ENCODE assay signal across 21 cellular contexts in the genomic region with DNA sequence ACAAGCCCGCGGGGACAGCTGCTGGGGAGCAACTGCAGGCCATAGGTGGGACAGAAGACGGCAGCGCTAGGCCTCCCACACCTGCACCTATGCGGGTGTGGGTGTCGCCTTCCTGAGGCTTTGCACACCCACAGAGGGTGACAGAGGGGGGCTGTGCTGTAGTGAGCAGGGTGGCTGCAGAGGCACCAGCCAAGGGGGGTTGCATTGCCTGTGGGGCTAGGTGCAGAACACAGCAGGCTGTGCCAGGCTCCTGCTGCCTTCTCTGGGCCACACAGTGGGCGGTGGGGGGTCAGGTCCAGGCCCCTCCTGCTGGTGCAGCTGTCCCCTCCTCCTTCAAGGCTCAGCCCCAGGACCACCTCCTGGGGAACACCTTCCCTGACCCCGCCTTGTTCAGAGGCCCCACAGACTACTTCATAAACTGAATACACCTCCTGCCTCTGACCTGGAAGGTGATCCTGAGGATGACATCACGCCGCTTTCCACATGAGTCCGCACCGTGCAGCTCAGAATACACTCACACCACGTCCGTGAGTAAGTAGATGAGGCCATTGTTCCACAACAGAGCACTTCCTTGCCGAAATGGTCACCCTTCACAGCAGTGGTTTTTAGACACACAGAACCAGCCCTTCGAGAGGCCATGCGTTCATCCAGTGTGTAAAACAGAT.
A peak's percentile ranks its signal among the peaks of the same experiment; 100 is the strongest.
DNase-seq lines count a peak whose midpoint lies in the region; ATAC-seq and TF ChIP-seq lines count a peak whose summit lies in the region.
"Had no signal": no experiment of that assay in that cellular context is flagged by ENCODE, and none has a peak within 500 bp of the region (broad histone marks: within the 10 kb centered on the region; RNA-seq: fewer than 3 reads in every experiment).

No MANE protein-coding gene starts in this region.

- intact Hi-C loops in IMR-90 (cut with micrococcal nuclease), result no loop called here
- intact Hi-C loops in upper lobe of right lung (cut with DNase I), result no loop called here

- no peak overlapping the region for H3K4ac ChIP-seq in IMR-90 (ENCODE audit: low read depth, low read length)

- H3K4me2 ChIP-seq in IMR-90 (ENCODE audit: low read depth, low read length) (no peak overlapping the region), GM23338 (no peak overlapping the region)
- H3K4me2 ChIP-seq: BLaER1 had no signal

- no peak overlapping the region for H3K23ac ChIP-seq in IMR-90 (ENCODE audit: low read depth, low read length)

- no peaks in the 10 kb centered on the region for H3K4me1 Mint-ChIP-seq in endothelial cell (ENCODE audit: unreplicated experiment)
- peaks cover 11% of the 10 kb centered on the region for H3K4me1 Mint-ChIP-seq in nephron
- H3K4me1 Mint-ChIP-seq in GM23338, result peaks cover 34% of the 10 kb centered on the region
- H3K4me1 Mint-ChIP-seq: IgD-negative memory B cell had no signal

- 93% methylated on average over 3 of the region's 17 CpGs; no CpG with 5 or more reads in 1 of the 2 experiments for WGBS in IMR-90 (ENCODE audit: extremely low coverage in 2 of 2, insufficient read length in 1 of 2), 2 experiments

- H3K4me1 ChIP-seq in IMR-90 (ENCODE audit: control insufficient read depth, insufficient read depth, low read length) (peaks cover 5% of the 10 kb centered on the region), upper lobe of right lung (no peaks in the 10 kb centered on the region), GM23338 (ENCODE audit: insufficient read depth) (peaks cover 17% of the 10 kb centered on the region)
- H3K4me1 ChIP-seq: BLaER1, Caco-2, SJSA1 had no signal

- no peak overlapping the region for H2BK5ac ChIP-seq in IMR-90 (ENCODE audit: low read depth, low read length, poor library complexity, severe bottlenecking)

- H4K20me1 ChIP-seq in IMR-90 (ENCODE audit: insufficient read depth, low read length) (no peaks in the 10 kb centered on the region), GM23338 (replicated peaks; ENCODE audit: insufficient read depth) (0 out of 2 replicates have a peak, but pooled peaks cover 3% of the 10 kb centered on the region)
- H4K20me1 ChIP-seq: BLaER1 had no signal

- H2AK9ac ChIP-seq in IMR-90 (replicated peaks; ENCODE audit: low read depth, low read length, poor library complexity), result no peak overlapping the region

- peaks cover 5% of the 10 kb centered on the region for H3F3A ChIP-seq in GM23338 (replicated peaks; ENCODE audit: low read depth)

- POLR2A ChIA-PET in IMR-90 (lab: Charles Lee; ENCODE audit: unreplicated experiment), result no interaction called here

- no peak overlapping the region for H3K18ac ChIP-seq in IMR-90 (ENCODE audit: low read depth, low read length)

- H2BK20ac ChIP-seq in IMR-90 (ENCODE audit: low read depth, low read length), result no peak overlapping the region

- TF ChIP-seq CTCF in IMR-90 (conservative IDR thresholded peaks at IDR 0.05; ENCODE audit: low read depth, low read length) (no peak), endothelial cell (IDR thresholded peaks at IDR 0.05; ENCODE audit: unreplicated experiment) (no peak), nephron (IDR thresholded peaks at IDR 0.05; ENCODE audit: unreplicated experiment in 3 of 3) (no peak), upper lobe of right lung (IDR thresholded peaks at IDR 0.05) (no peak), GM23338 (conservative IDR thresholded peaks at IDR 0.05; ENCODE audit: low read depth in 2 of 2) (no peak)

- no peak overlapping the region for H3K14ac ChIP-seq in IMR-90 (replicated peaks; ENCODE audit: low read depth, low read length)

- no peak overlapping the region for H4K8ac ChIP-seq in IMR-90 (ENCODE audit: low read depth in 2 of 2, low read length in 2 of 2)

- ATAC-seq in IMR-90 (ENCODE audit: low read depth), result no peak
- ATAC-seq in upper lobe of right lung, result peak; percentile 25
- ATAC-seq in GM23338, result no peak
- ATAC-seq: Right ventricle myocardium inferior had no signal

- H2AFZ ChIP-seq in IMR-90 (replicated peaks; ENCODE audit: low read length, poor library complexity), result no peak overlapping the region
- H2AFZ ChIP-seq in GM23338, result no peak overlapping the region

- peaks cover 20% of the 10 kb centered on the region for H3K36me3 Mint-ChIP-seq in endothelial cell (ENCODE audit: low read depth, unreplicated experiment)
- peaks cover 42% of the 10 kb centered on the region for H3K36me3 Mint-ChIP-seq in nephron (ENCODE audit: low read depth)
- peaks cover 47% of the 10 kb centered on the region for H3K36me3 Mint-ChIP-seq in GM23338 (ENCODE audit: low read depth)

- TF ChIP-seq RAD21 in IMR-90 (IDR thresholded peaks at IDR 0.05; ENCODE audit: low read length), result no peak

- H2AK5ac ChIP-seq in IMR-90 (ENCODE audit: low read depth, low read length), result peak overlapping the region; percentile 9; the same call in 1 of the 2 replicates

- CTCF ChIA-PET in IMR-90 (lab: Yijun Ruan, JAX), result no interaction called here

- no peaks in the 10 kb centered on the region; the same call in 1 of the 2 replicates for H3K9me3 ChIP-seq in IMR-90 (ENCODE audit: control insufficient read depth, insufficient read depth, low read length)
- no peaks in the 10 kb centered on the region for H3K9me3 ChIP-seq in upper lobe of right lung
- H3K9me3 ChIP-seq: BLaER1, SJSA1 had no signal

- H3K9me3 Mint-ChIP-seq in endothelial cell (ENCODE audit: unreplicated experiment) (no peaks in the 10 kb centered on the region), nephron (no peaks in the 10 kb centered on the region), GM23338 (no peaks in the 10 kb centered on the region; the same call in 2 of the 3 replicates)
- H3K9me3 Mint-ChIP-seq: CD4-positive, alpha-beta T cell; IgD-negative memory B cell had no signal

- peak overlapping the region; percentile 63; the same call in 1 of the 3 replicates for H2BK15ac ChIP-seq in IMR-90 (ENCODE audit: low read depth, low read length)

- dilution Hi-C loops in IMR-90 (cut with HindIII; ENCODE audit: low sequenced_read_pairs, unreplicated experiment), result no loop called here

- no peak overlapping the region for H3K56ac ChIP-seq in IMR-90 (ENCODE audit: extremely low read depth, insufficient read depth, low read length)

- DNase-seq in IMR-90 (no peak), endothelial cell (ENCODE audit: low spot score) (no peak), upper lobe of right lung (no peak), NCI-H1092 treated with DMSO at 0.1 percent for 48 hours (lab: John Stamatoyannopoulos, UW) (no peak), GM23338 (ENCODE audit: low spot score) (no peak)
- no peak for DNase-seq in effector CD4-positive, alpha-beta T cell
- DNase-seq: Caco-2; CD4-positive, alpha-beta T cell; DMS 273 treated with DMSO at 0.1 percent for 48 hours; DMS79 treated with DMSO at 0.1 percent for 48 hours; HCEC 1CT; NCI-H1105 treated with DMSO at 0.1 percent for 48 hours; NCI-H1694; NCI-H2081 treated with DMSO at 0.1 percent for 48 hours; NCI-H2171 treated with DMSO at 0.1 percent for 48 hours; NCI-H524 treated with DMSO at 0.1 percent for 48 hours had no signal

- H3K27me3 ChIP-seq in IMR-90 (ENCODE audit: control insufficient read depth, insufficient read depth, low read length) (no peaks in the 10 kb centered on the region), upper lobe of right lung (no peaks in the 10 kb centered on the region), GM23338 (ENCODE audit: insufficient read depth) (no peaks in the 10 kb centered on the region)
- H3K27me3 ChIP-seq: BLaER1, SJSA1 had no signal

- no peak overlapping the region for H4K5ac ChIP-seq in IMR-90 (ENCODE audit: low read depth, low read length)

- H3K79me1 ChIP-seq in IMR-90 (ENCODE audit: low read depth in 1 of 2, low read length in 2 of 2), result no peaks in the 10 kb centered on the region

- H3K9me2 ChIP-seq in GM23338 (ENCODE audit: insufficient read depth), result no peaks in the 10 kb centered on the region

- H3K27ac ChIP-seq in IMR-90 (ENCODE audit: insufficient read depth, low read length) (no peak overlapping the region), upper lobe of right lung (no peak overlapping the region), GM23338 (ENCODE audit: low read depth) (no peak overlapping the region)
- H3K27ac ChIP-seq: BLaER1, SJSA1 had no signal

- in situ Hi-C loops in IMR-90 (cut with MboI; ENCODE audit: low sequenced_read_pairs), result no loop called here

- peaks cover 4% of the 10 kb centered on the region for H3K9me1 ChIP-seq in IMR-90 (ENCODE audit: insufficient read depth, low read length)

- BruUV-seq in IMR-90 (replicated peaks; lab: Mats Ljungman, UMichigan), result no TSS peak

- peaks cover 6% of the 10 kb centered on the region for H3K27me3 Mint-ChIP-seq in endothelial cell (ENCODE audit: unreplicated experiment)
- H3K27me3 Mint-ChIP-seq in nephron (ENCODE audit: low read depth), result no peaks in the 10 kb centered on the region
- peaks cover 15% of the 10 kb centered on the region for H3K27me3 Mint-ChIP-seq in GM23338 (ENCODE audit: insufficient read depth, low read depth, poor library complexity)
- H3K27me3 Mint-ChIP-seq: CD4-positive, alpha-beta T cell; IgD-negative memory B cell had no signal

- TF ChIP-seq POLR2A in IMR-90 (IDR thresholded peaks at IDR 0.05; ENCODE audit: low read depth, low read length), result no peak

- H3K36me3 ChIP-seq in IMR-90 (ENCODE audit: control insufficient read depth, insufficient read depth, low read length) (peaks cover 33% of the 10 kb centered on the region), upper lobe of right lung (peaks cover 4% of the 10 kb centered on the region), GM23338 (ENCODE audit: insufficient read depth) (no peaks in the 10 kb centered on the region)
- H3K36me3 ChIP-seq: SJSA1 had no signal

- H3K4me3 ChIP-seq in IMR-90 (ENCODE audit: insufficient read depth, low read depth, low read length) (no peak overlapping the region), upper lobe of right lung (no peak overlapping the region), GM23338 (no peak overlapping the region)
- H3K4me3 ChIP-seq: BLaER1, SJSA1 had no signal

- H3K9ac ChIP-seq in IMR-90 (ENCODE audit: low read depth, low read length), result no peak overlapping the region
- H3K9ac ChIP-seq: BLaER1 had no signal

- no peak overlapping the region for H3K4me3 Mint-ChIP-seq in endothelial cell (ENCODE audit: unreplicated experiment)
- H3K4me3 Mint-ChIP-seq in nephron, result no peak overlapping the region
- no peak overlapping the region for H3K4me3 Mint-ChIP-seq in GM23338
- H3K4me3 Mint-ChIP-seq: CD4-positive, alpha-beta T cell; IgD-negative memory B cell had no signal

- H3K27ac Mint-ChIP-seq in endothelial cell (ENCODE audit: unreplicated experiment) (peak overlapping the region; percentile 37), nephron (peak overlapping the region in 2 of 3 experiments; percentile 21 to 39), GM23338 (no peak overlapping the region)
- H3K27ac Mint-ChIP-seq: CD4-positive, alpha-beta T cell had no signal

- H4K91ac ChIP-seq in IMR-90 (ENCODE audit: insufficient read depth, low read depth, low read length), result no peak overlapping the region

- H3K79me2 ChIP-seq in GM23338 (replicated peaks; ENCODE audit: insufficient read depth), result no peaks in the 10 kb centered on the region

- no peak overlapping the region for H2BK120ac ChIP-seq in IMR-90 (ENCODE audit: low read depth, low read length)

TF ChIP-seq in IMR-90, 13 proteins besides CTCF, POLR2A, EP300 and RAD21 (continues in another document):
- TF ChIP-seq BHLHE40 (IDR thresholded peaks at IDR 0.05; ENCODE audit: low read depth, low read length), result no peak
- no peak for TF ChIP-seq CEBPB (IDR thresholded peaks at IDR 0.05; ENCODE audit: low read depth, low read length)
